ENCODE assay signal across 1 cellular context in the genomic region with DNA sequence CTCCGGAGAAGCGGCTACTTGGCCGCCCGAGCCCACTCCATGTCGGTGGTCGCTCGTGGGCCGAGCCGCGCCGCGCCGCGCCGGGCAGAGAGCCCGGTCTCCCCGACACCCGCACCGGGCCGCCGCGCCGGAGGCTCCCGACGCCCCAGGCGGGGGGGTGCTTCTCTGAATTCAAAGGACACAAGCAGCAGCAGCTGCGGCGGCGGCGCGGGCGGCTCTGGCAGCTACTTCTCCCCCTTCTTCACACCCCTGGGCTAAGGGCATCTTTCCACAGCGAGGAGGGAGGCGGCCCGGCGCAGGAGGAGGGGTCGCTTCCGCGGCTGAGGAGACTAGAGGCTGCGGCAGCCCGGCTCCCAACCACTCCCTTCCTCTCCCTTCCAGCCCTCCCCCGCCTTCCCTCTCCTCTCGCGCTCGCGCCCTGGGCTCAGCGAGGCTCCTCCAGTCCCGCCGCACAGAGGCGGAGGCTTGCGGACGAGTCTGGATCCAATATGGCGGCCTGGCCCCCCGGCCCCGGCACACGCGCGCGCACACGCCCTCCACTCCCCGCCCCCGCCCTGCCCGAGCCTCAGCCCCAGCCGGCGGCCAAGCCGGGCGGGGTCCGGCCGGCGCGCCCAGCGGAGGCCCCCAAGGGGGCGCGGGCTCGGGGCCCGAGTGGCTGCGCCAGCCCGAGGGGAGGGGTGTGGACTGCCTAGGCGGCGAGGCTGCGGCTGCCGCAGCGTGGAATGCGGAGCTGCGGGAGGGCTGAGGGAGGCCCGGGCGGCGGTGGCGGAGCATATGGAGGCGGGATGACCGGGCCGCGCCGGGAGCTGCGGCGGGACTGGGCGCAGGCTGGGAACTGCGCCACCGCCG.
A peak's percentile ranks its signal among the peaks of the same experiment; 100 is the strongest.
TF ChIP-seq lines count a peak whose summit lies in the region.

A gene with protein sequence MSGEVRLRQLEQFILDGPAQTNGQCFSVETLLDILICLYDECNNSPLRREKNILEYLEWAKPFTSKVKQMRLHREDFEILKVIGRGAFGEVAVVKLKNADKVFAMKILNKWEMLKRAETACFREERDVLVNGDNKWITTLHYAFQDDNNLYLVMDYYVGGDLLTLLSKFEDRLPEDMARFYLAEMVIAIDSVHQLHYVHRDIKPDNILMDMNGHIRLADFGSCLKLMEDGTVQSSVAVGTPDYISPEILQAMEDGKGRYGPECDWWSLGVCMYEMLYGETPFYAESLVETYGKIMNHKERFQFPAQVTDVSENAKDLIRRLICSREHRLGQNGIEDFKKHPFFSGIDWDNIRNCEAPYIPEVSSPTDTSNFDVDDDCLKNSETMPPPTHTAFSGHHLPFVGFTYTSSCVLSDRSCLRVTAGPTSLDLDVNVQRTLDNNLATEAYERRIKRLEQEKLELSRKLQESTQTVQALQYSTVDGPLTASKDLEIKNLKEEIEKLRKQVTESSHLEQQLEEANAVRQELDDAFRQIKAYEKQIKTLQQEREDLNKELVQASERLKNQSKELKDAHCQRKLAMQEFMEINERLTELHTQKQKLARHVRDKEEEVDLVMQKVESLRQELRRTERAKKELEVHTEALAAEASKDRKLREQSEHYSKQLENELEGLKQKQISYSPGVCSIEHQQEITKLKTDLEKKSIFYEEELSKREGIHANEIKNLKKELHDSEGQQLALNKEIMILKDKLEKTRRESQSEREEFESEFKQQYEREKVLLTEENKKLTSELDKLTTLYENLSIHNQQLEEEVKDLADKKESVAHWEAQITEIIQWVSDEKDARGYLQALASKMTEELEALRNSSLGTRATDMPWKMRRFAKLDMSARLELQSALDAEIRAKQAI (N-terminal part only) (minus strand): TSS at position 490 of the 849 bp plus-strand sequence. CDS start 1,310 bp downstream, outside the sequence.

TF ChIP-seq in A549, 52 proteins besides CTCF, POLR2A, EP300 and RAD21:
- TF ChIP-seq FOXS1 (CRISPR knock-in tag; IDR thresholded peaks at IDR 0.05), result no peak
- TF ChIP-seq ESRRA (IDR thresholded peaks at IDR 0.05; ENCODE audit: borderline replicate concordance, low read length), result no peak
- TF ChIP-seq, protein P1, sequence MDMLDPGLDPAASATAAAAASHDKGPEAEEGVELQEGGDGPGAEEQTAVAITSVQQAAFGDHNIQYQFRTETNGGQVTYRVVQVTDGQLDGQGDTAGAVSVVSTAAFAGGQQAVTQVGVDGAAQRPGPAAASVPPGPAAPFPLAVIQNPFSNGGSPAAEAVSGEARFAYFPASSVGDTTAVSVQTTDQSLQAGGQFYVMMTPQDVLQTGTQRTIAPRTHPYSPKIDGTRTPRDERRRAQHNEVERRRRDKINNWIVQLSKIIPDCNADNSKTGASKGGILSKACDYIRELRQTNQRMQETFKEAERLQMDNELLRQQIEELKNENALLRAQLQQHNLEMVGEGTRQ (IDR thresholded peaks at IDR 0.05), result no peak
- TF ChIP-seq JUN (IDR thresholded peaks at IDR 0.05), result peak; percentile 83 to 84; a peak in 4 of 5 replicates
- TF ChIP-seq, protein P2, sequence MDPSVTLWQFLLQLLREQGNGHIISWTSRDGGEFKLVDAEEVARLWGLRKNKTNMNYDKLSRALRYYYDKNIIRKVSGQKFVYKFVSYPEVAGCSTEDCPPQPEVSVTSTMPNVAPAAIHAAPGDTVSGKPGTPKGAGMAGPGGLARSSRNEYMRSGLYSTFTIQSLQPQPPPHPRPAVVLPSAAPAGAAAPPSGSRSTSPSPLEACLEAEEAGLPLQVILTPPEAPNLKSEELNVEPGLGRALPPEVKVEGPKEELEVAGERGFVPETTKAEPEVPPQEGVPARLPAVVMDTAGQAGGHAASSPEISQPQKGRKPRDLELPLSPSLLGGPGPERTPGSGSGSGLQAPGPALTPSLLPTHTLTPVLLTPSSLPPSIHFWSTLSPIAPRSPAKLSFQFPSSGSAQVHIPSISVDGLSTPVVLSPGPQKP (IDR thresholded peaks at IDR 0.05; ENCODE audit: low read depth, low read length), result no peak
- peak; percentile 13; the same call in 1 of the 3 replicates for TF ChIP-seq SMC3 (IDR thresholded peaks at IDR 0.05)
- no peak for TF ChIP-seq ZSCAN20 (CRISPR knock-in tag; IDR thresholded peaks at IDR 0.05)
- no peak for TF ChIP-seq HOXA7 (CRISPR knock-in tag; IDR thresholded peaks at IDR 0.05)
- TF ChIP-seq, protein P3, sequence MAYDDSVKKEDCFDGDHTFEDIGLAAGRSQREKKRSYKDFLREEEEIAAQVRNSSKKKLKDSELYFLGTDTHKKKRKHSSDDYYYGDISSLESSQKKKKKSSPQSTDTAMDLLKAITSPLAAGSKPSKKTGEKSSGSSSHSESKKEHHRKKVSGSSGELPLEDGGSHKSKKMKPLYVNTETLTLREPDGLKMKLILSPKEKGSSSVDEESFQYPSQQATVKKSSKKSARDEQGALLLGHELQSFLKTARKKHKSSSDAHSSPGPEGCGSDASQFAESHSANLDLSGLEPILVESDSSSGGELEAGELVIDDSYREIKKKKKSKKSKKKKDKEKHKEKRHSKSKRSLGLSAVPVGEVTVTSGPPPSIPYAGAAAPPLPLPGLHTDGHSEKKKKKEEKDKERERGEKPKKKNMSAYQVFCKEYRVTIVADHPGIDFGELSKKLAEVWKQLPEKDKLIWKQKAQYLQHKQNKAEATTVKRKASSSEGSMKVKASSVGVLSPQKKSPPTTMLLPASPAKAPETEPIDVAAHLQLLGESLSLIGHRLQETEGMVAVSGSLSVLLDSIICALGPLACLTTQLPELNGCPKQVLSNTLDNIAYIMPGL (CRISPR knock-in tag; IDR thresholded peaks at IDR 0.05; ENCODE audit: borderline replicate concordance), result no peak
- TF ChIP-seq PHF8 (IDR thresholded peaks at IDR 0.05; ENCODE audit: borderline replicate concordance, low read depth), result peak; percentile 60; the same call in 1 of the 2 replicates
- TF ChIP-seq, protein P4, sequence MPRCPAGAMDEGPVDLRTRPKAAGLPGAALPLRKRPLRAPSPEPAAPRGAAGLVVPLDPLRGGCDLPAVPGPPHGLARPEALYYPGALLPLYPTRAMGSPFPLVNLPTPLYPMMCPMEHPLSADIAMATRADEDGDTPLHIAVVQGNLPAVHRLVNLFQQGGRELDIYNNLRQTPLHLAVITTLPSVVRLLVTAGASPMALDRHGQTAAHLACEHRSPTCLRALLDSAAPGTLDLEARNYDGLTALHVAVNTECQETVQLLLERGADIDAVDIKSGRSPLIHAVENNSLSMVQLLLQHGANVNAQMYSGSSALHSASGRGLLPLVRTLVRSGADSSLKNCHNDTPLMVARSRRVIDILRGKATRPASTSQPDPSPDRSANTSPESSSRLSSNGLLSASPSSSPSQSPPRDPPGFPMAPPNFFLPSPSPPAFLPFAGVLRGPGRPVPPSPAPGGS (IDR thresholded peaks at IDR 0.05), result peak; percentile 75
- no peak for TF ChIP-seq EHF (CRISPR knock-in tag; IDR thresholded peaks at IDR 0.05)
- no peak for TF ChIP-seq MAZ (IDR thresholded peaks at IDR 0.05; ENCODE audit: borderline replicate concordance, low read depth, low read length)
- no peak for TF ChIP-seq GATA3 (IDR thresholded peaks at IDR 0.05; ENCODE audit: borderline replicate concordance)
- no peak for TF ChIP-seq CEBPB (IDR thresholded peaks at IDR 0.05)
- TF ChIP-seq ZFP36 (IDR thresholded peaks at IDR 0.05; ENCODE audit: borderline replicate concordance, partially characterized antibody), result no peak
